Comparison of ENCODE assay signal across 1 cellular context in the genomic region with DNA sequence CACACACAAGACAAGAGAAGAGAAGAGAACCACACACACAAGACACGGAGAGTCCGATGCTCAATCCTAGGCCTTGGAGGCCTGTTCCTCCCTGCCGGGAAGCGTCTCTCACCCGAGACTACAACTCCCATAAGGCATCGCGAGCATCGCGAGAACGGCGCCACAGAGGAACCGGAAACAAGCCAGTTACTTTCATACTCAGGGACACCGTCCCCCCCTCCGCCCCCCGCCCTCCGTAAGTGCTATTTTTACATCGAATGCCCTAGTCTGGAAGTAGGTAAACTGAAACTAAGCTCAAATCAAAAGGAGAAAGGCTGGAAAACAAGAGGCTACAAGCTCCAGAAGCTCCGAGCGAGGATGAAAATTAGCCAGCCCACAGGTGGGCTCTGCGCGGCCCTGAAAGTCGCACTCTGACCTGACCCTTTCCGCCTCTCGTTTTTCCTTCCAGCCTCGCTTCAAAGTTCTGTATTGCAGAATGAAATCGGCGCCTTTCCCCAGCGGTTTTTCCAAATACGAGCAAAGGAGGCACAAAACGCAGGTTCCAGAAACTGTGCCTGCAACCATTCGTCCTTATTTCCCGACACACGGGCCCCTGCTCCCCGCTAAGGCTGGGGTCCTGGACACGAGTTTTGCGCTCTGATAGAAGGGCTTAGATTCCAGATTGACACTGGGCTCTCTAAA.
TF ChIP-seq lines count a peak whose summit lies in the region.

No MANE protein-coding gene starts in this region.

TF ChIP-seq in K562, 482 proteins besides CTCF, POLR2A, EP300 and RAD21 (continued from another document and continues in another):
- no peak for TF ChIP-seq ZNF512 (tag; IDR thresholded peaks at IDR 0.05)
- no peak for TF ChIP-seq ZNF184 (CRISPR knock-in tag; IDR thresholded peaks at IDR 0.05)
- no peak for TF ChIP-seq CBX3 (IDR thresholded peaks at IDR 0.05; ENCODE audit: borderline replicate concordance in 1 of 2, low read length in 2 of 2)
- no peak for TF ChIP-seq CTCFL (IDR thresholded peaks at IDR 0.05; ENCODE audit: borderline replicate concordance, insufficient read depth, low read depth, low read length, poor library complexity, severe bottlenecking)
- TF ChIP-seq NCOR1 (IDR thresholded peaks at IDR 0.05): peak; percentile 30
- TF ChIP-seq ADNP (tag; IDR thresholded peaks at IDR 0.05): no peak
- peak; percentile 11; the same call in 1 of the 2 replicates for TF ChIP-seq ZBTB12 (CRISPR knock-in tag; IDR thresholded peaks at IDR 0.05)
- TF ChIP-seq EHMT2 (IDR thresholded peaks at IDR 0.05): no peak
- no peak for TF ChIP-seq PPARD (CRISPR knock-in tag; IDR thresholded peaks at IDR 0.05)
- peak; percentile 29; the same call in 1 of the 2 replicates for TF ChIP-seq ATF7 (IDR thresholded peaks at IDR 0.05)
- no peak for TF ChIP-seq ZNF583 (CRISPR knock-in tag; IDR thresholded peaks at IDR 0.05)
- TF ChIP-seq ZNF408 (CRISPR knock-in tag; IDR thresholded peaks at IDR 0.05; ENCODE audit: low read depth): no peak
- no peak for TF ChIP-seq GTF2A2 (tag; IDR thresholded peaks at IDR 0.05)
- peak; percentile 48; the same call in 1 of the 2 replicates for TF ChIP-seq KLF13 (tag; IDR thresholded peaks at IDR 0.05; ENCODE audit: borderline replicate concordance, low read depth)
- peak; percentile 65 for TF ChIP-seq NEUROD1 (IDR thresholded peaks at IDR 0.05; ENCODE audit: borderline replicate concordance, low read depth, low read length, partially characterized antibody)
- TF ChIP-seq POLR2H (tag; IDR thresholded peaks at IDR 0.05; ENCODE audit: low read depth): peak; percentile 83
- peak; percentile 33; the same call in 1 of the 2 replicates for TF ChIP-seq SMARCE1 (IDR thresholded peaks at IDR 0.05)
- no peak; the same call in 1 of the 2 replicates for TF ChIP-seq DPF2 (IDR thresholded peaks at IDR 0.05)
- TF ChIP-seq ZNF589 (CRISPR knock-in tag; IDR thresholded peaks at IDR 0.05; ENCODE audit: low read depth): no peak
- no peak for TF ChIP-seq SRSF3 (IDR thresholded peaks at IDR 0.05; ENCODE audit: insufficient read depth, low read length)
- TF ChIP-seq BHLHE40 (IDR thresholded peaks at IDR 0.05; ENCODE audit: low read length): no peak
- TF ChIP-seq PKNOX1 (IDR thresholded peaks at IDR 0.05): no peak
- peak; percentile 68 for TF ChIP-seq BRD9 (IDR thresholded peaks at IDR 0.05; ENCODE audit: low read depth, partially characterized antibody)
- no peak for TF ChIP-seq HOMEZ (CRISPR knock-in tag; IDR thresholded peaks at IDR 0.05)
- 0 out of 2 replicates have a peak, but pooled peaks have one; percentile 42 for TF ChIP-seq SMAD3 (CRISPR knock-in tag; conservative IDR thresholded peaks at IDR 0.05)
- TF ChIP-seq KAT2B (IDR thresholded peaks at IDR 0.05; ENCODE audit: low read depth, low read length): no peak
- peak in 1 of 2 experiments; percentile 38; a peak in 1 of 4 replicates for TF ChIP-seq ARNT (IDR thresholded peaks at IDR 0.05)
- TF ChIP-seq PHF21A (IDR thresholded peaks at IDR 0.05; ENCODE audit: borderline replicate concordance, low read depth): no peak
- TF ChIP-seq LARP7 (IDR thresholded peaks at IDR 0.05): no peak
- no peak for TF ChIP-seq ZNF780A (CRISPR knock-in tag; IDR thresholded peaks at IDR 0.05)
- no peak for TF ChIP-seq ZNF23 (CRISPR knock-in tag; IDR thresholded peaks at IDR 0.05)
- TF ChIP-seq, protein P1, sequence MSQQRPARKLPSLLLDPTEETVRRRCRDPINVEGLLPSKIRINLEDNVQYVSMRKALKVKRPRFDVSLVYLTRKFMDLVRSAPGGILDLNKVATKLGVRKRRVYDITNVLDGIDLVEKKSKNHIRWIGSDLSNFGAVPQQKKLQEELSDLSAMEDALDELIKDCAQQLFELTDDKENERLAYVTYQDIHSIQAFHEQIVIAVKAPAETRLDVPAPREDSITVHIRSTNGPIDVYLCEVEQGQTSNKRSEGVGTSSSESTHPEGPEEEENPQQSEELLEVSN (IDR thresholded peaks at IDR 0.05; ENCODE audit: borderline replicate concordance in 1 of 2, extremely low read depth in 1 of 2, insufficient read depth in 1 of 2, insufficient read length in 1 of 2, low read depth in 1 of 2, low read length in 1 of 2, poor library complexity in 1 of 2, severe bottlenecking in 1 of 2): no peak
- no peak for TF ChIP-seq PRMT5 (CRISPR knock-in tag; IDR thresholded peaks at IDR 0.05)
- TF ChIP-seq ZNF584 (CRISPR knock-in tag; IDR thresholded peaks at IDR 0.05; ENCODE audit: low read depth): no peak
- TF ChIP-seq, protein P2, sequence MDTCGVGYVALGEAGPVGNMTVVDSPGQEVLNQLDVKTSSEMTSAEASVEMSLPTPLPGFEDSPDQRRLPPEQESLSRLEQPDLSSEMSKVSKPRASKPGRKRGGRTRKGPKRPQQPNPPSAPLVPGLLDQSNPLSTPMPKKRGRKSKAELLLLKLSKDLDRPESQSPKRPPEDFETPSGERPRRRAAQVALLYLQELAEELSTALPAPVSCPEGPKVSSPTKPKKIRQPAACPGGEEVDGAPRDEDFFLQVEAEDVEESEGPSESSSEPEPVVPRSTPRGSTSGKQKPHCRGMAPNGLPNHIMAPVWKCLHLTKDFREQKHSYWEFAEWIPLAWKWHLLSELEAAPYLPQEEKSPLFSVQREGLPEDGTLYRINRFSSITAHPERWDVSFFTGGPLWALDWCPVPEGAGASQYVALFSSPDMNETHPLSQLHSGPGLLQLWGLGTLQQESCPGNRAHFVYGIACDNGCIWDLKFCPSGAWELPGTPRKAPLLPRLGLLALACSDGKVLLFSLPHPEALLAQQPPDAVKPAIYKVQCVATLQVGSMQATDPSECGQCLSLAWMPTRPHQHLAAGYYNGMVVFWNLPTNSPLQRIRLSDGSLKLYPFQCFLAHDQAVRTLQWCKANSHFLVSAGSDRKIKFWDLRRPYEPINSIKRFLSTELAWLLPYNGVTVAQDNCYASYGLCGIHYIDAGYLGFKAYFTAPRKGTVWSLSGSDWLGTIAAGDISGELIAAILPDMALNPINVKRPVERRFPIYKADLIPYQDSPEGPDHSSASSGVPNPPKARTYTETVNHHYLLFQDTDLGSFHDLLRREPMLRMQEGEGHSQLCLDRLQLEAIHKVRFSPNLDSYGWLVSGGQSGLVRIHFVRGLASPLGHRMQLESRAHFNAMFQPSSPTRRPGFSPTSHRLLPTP (IDR thresholded peaks at IDR 0.05; ENCODE audit: borderline replicate concordance, extremely low read depth, insufficient read length): no peak
- TF ChIP-seq ZC3H4 (CRISPR knock-in tag; IDR thresholded peaks at IDR 0.05; ENCODE audit: borderline replicate concordance): no peak
- TF ChIP-seq EZH2 (IDR thresholded peaks at IDR 0.05; ENCODE audit: borderline replicate concordance, low read depth, low read length): no peak
- TF ChIP-seq EWSR1 (IDR thresholded peaks at IDR 0.05; ENCODE audit: borderline replicate concordance, low read depth, partially characterized antibody): no peak
- TF ChIP-seq ZNF699 (CRISPR knock-in tag; IDR thresholded peaks at IDR 0.05; ENCODE audit: insufficient replicate concordance): no peak
- no peak for TF ChIP-seq MTF1 (CRISPR knock-in tag; IDR thresholded peaks at IDR 0.05; ENCODE audit: borderline replicate concordance)
- TF ChIP-seq MAFF (IDR thresholded peaks at IDR 0.05; ENCODE audit: low read length): peak; percentile 87
- TF ChIP-seq HDAC6 (IDR thresholded peaks at IDR 0.05; ENCODE audit: low read depth, low read length): no peak
- no peak for TF ChIP-seq CREBBP (IDR thresholded peaks at IDR 0.05; ENCODE audit: low read depth, low read length)
- TF ChIP-seq, protein P3, sequence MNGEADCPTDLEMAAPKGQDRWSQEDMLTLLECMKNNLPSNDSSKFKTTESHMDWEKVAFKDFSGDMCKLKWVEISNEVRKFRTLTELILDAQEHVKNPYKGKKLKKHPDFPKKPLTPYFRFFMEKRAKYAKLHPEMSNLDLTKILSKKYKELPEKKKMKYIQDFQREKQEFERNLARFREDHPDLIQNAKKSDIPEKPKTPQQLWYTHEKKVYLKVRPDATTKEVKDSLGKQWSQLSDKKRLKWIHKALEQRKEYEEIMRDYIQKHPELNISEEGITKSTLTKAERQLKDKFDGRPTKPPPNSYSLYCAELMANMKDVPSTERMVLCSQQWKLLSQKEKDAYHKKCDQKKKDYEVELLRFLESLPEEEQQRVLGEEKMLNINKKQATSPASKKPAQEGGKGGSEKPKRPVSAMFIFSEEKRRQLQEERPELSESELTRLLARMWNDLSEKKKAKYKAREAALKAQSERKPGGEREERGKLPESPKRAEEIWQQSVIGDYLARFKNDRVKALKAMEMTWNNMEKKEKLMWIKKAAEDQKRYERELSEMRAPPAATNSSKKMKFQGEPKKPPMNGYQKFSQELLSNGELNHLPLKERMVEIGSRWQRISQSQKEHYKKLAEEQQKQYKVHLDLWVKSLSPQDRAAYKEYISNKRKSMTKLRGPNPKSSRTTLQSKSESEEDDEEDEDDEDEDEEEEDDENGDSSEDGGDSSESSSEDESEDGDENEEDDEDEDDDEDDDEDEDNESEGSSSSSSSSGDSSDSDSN (IDR thresholded peaks at IDR 0.05; ENCODE audit: borderline replicate concordance in 1 of 2, low read depth in 2 of 2, low read length in 2 of 2): no peak
- no peak for TF ChIP-seq ZNF830 (CRISPR knock-in tag; IDR thresholded peaks at IDR 0.05)
- TF ChIP-seq CREM (IDR thresholded peaks at IDR 0.05; ENCODE audit: low read depth): peak; percentile 74
- no peak for TF ChIP-seq ZNF57 (CRISPR knock-in tag; IDR thresholded peaks at IDR 0.05)
- no peak for TF ChIP-seq PCBP2 (IDR thresholded peaks at IDR 0.05; ENCODE audit: low read depth, low read length, poor library complexity, severe bottlenecking)
